Comparison of ENCODE assay signal across 8 cellular contexts in the genomic region with DNA sequence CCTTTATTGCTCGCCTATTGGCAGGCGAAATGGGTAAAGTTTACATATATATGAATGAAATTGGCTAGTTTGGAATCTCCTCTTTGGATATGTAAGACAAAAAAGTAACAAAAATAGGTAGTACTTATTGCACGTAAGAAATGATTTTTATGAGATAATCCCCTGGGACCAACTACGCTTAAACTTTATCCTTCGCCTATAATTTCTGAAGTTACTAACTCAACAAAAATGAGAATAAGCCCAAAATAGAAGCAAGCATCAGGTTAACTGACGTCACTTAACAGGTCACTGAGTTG.
DNase-seq lines count a peak whose midpoint lies in the region; ATAC-seq and TF ChIP-seq lines count a peak whose summit lies in the region.

No MANE protein-coding gene starts in this region.

- no peaks in the 10 kb centered on the region for H4K20me1 ChIP-seq in SU-DHL-6 (ENCODE audit: low read depth, low read length)

- H2AFZ ChIP-seq in SU-DHL-6 (ENCODE audit: low read depth, low read length, severe bottlenecking): peak overlapping the region; percentile 93

- peak overlapping the region; percentile 68 for H3K9ac ChIP-seq in SU-DHL-6 (ENCODE audit: low read length)

- peak overlapping the region; percentile 98 for H3K4me2 ChIP-seq in SU-DHL-6 (ENCODE audit: low read depth, low read length, poor library complexity, severe bottlenecking)

- H3K27ac ChIP-seq in SU-DHL-6 (ENCODE audit: low read depth, low read length): peak overlapping the region; percentile 51

- ATAC-seq in GM21786 (IDR thresholded peaks at IDR 0.05; ENCODE audit: unreplicated experiment): no peak

- H3K27me3 ChIP-seq in SU-DHL-6 (ENCODE audit: low read length): no peaks in the 10 kb centered on the region

- H3K4me3 ChIP-seq in GM12865 (ENCODE audit: low read depth, low read length) (peak overlapping the region; percentile 79), SU-DHL-6 (ENCODE audit: insufficient read depth, low read length, poor library complexity, severe bottlenecking) (peak overlapping the region; percentile 77), fibroblast of pulmonary artery (replicated peaks; ENCODE audit: low read depth, low read length) (peak overlapping the region; percentile 83), retinal pigment epithelial cell (ENCODE audit: low read length) (peak overlapping the region; percentile 77)

- peaks cover 6% of the 10 kb centered on the region; the same call in 1 of the 2 replicates for H3K79me2 ChIP-seq in SU-DHL-6 (ENCODE audit: insufficient read depth, low read length)

- no peak for TF ChIP-seq CTCF in GM12865 (IDR thresholded peaks at IDR 0.05; ENCODE audit: insufficient read depth, low read depth, low read length, missing control alignments)
- TF ChIP-seq CTCF in SU-DHL-6 (IDR thresholded peaks at IDR 0.05; ENCODE audit: insufficient read depth, low read length, poor library complexity, severe bottlenecking): no peak
- TF ChIP-seq CTCF in fibroblast of pulmonary artery (IDR thresholded peaks at IDR 0.05; ENCODE audit: low read length, missing control alignments): no peak
- TF ChIP-seq CTCF in retinal pigment epithelial cell (conservative IDR thresholded peaks at IDR 0.05; ENCODE audit: low read depth, low read length): no peak

- no peaks in the 10 kb centered on the region for H3K9me2 ChIP-seq in SU-DHL-6 (replicated peaks; ENCODE audit: insufficient read depth, low read length)

- no peaks in the 10 kb centered on the region for H3K36me3 ChIP-seq in SU-DHL-6 (ENCODE audit: low read length)

- no peaks in the 10 kb centered on the region for H3K9me3 ChIP-seq in SU-DHL-6 (ENCODE audit: insufficient read depth, low read length)

- H3F3A ChIP-seq in SU-DHL-6 (ENCODE audit: insufficient read depth): 0 out of 2 replicates have a peak, but pooled peaks cover 7% of the 10 kb centered on the region

- DNase-seq in GM12865 (ENCODE audit: low read depth): no peak
- no peak for DNase-seq in fibroblast of pulmonary artery (ENCODE audit: low read depth)
- peak; percentile 54 for DNase-seq in retinal pigment epithelial cell (ENCODE audit: low read depth)
- DNase-seq in NCI-H128 (lab: John Stamatoyannopoulos, UW; ENCODE audit: unreplicated experiment): no peak
- DNase-seq in DMS153 (lab: John Stamatoyannopoulos, UW): no peak
- no peak for DNase-seq in D341Med (ENCODE audit: low spot score)
